17 cellular contexts compared by ENCODE assay signal in the genomic region with DNA sequence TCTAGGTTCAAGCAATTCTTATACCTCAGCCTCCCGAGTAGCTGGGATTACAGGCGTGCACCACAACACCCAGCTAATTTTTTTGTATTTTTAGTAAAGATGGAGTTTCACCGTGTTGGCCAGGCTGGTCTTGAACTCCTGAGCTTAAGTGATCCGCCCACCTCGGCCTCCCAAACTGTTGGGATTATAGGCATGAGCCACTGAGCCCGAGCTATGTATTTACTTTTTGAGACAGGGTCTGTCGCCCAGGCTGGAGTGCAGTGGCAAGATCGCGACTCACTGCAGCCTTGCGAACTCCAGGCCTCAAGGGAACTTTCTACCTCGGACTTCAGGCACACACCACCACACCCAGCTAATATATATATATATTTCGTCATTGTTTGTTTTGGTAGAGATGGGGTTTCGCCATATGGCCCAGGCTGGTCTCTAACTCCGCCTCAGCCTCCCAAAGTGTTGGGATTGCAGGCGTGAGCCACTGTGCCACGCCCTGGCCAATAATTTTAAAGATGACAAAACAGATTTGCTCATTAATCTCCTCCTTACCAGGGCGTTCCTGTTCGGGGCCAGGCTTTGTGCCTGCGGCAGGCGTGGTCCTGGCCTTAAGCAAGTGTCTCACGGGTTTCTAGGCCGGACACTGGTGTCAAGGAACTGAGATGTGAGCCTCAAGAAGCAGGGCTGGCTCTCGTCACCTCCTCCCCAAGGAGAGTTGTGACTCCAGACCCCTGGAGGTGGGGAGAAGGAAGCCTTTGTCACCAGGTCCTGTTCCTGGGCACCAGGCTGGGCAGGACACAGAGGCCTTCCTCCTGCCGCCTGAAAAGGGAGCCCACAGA. TPM values are rescaled to one million over a fixed set of nuclear protein-coding genes. Genes with fewer than 3 reads are reported as not detected.
DNase-seq lines count a peak whose midpoint lies in the region; ATAC-seq and TF ChIP-seq lines count a peak whose summit lies in the region.
"Had no signal": no experiment of that assay in that cellular context is flagged by ENCODE, and none has a peak within 500 bp of the region (broad histone marks: within the 10 kb centered on the region; RNA-seq: fewer than 3 reads in every experiment).

No MANE protein-coding gene starts in this region.

- in situ Hi-C loops in GM23248 (cut with MboI): no loop called here

- no peak overlapping the region for H3K27ac ChIP-seq in GM23248
- H3K27ac ChIP-seq: cardiac muscle cell, WERI-Rb-1 had no signal

- H3K79me2 ChIP-seq in GM23248 (ENCODE audit: insufficient read depth): peaks cover 7% of the 10 kb centered on the region

- H3K27me3 Mint-ChIP-seq in WTC11 (ENCODE audit: low read depth): peaks cover 42% of the 10 kb centered on the region

- no peaks in the 10 kb centered on the region for H3F3A ChIP-seq in GM23248 (ENCODE audit: insufficient read depth)

- ATAC-seq in WTC11 (no peak), mucosa of descending colon (peak; percentile 95)
- ATAC-seq: CD8-positive, alpha-beta T cell had no signal

- peak; percentile 24 for DNase-seq in COLO668 (lab: John Stamatoyannopoulos, UW; ENCODE audit: unreplicated experiment)
- peak; percentile 90 for DNase-seq in LoVo (ENCODE audit: low spot score)
- DNase-seq in WTC11 (ENCODE audit: low spot score): no peak
- DNase-seq in mucosa of descending colon: peak; percentile 80 to 85 (median 82)
- DNase-seq in AML-193 (lab: John Stamatoyannopoulos, UW): no peak
- no peak for DNase-seq in NCI-H146 treated with DMSO at 0.1 percent for 48 hours (lab: John Stamatoyannopoulos, UW; ENCODE audit: unreplicated experiment)
- DNase-seq in DMS153 (lab: John Stamatoyannopoulos, UW): no peak
- DNase-seq in GM23248: no peak
- DNase-seq: NCI-H1694; stimulated activated CD4-positive, alpha-beta T cell treated with anti-CD3 and anti-CD28 coated beads, Interleukin-4, amount 100 ng/mL, for 1 hour; WERI-Rb-1 had no signal

- H3K9me2 ChIP-seq in GM23248 (ENCODE audit: insufficient read depth): no peaks in the 10 kb centered on the region

- H3K9me3 Mint-ChIP-seq in WTC11: no peaks in the 10 kb centered on the region
- H3K9me3 Mint-ChIP-seq: activated T-helper 1 cell treated with anti-CD3 and anti-CD28 coated beads, Interleukin-12 subunit alpha, Interleukin-12 subunit beta, Interleukin-2, Interleukin-4 antibody, amounts not matched to agents 30 ng/mL and 10 ng/mL and 1 ng/mL, durations not matched to agents 14 hours and 24 hours and 36 hours; CD8-positive, alpha-beta T cell had no signal

- WGBS in GM23248 (ENCODE audit: low coverage in 1 of 2, low lambda C conversion rate in 2 of 2, missing lambda C conversion rate in 2 of 2), 2 experiments: 87 to 89% methylated on average over 24 of the region's 24 CpGs

- H3K4me3 ChIP-seq in mucosa of descending colon (no peak overlapping the region), GM23248 (no peak overlapping the region)
- H3K4me3 ChIP-seq: cardiac muscle cell had no signal

- no peak overlapping the region for H3K9ac ChIP-seq in GM23248

- H3K4me1 ChIP-seq in mucosa of descending colon (ENCODE audit: low read depth) (peaks cover 23% of the 10 kb centered on the region), GM23248 (ENCODE audit: insufficient read depth) (peaks cover 5% of the 10 kb centered on the region; the same call in 1 of the 2 replicates)

- H3K27ac Mint-ChIP-seq in WTC11: no peak overlapping the region
- H3K27ac Mint-ChIP-seq: activated T-helper 1 cell treated with anti-CD3 and anti-CD28 coated beads, Interleukin-12 subunit alpha, Interleukin-12 subunit beta, Interleukin-2, Interleukin-4 antibody, amounts not matched to agents 30 ng/mL and 10 ng/mL and 1 ng/mL, durations not matched to agents 14 hours and 24 hours and 36 hours; CD8-positive, alpha-beta T cell had no signal

- H3K9me3 ChIP-seq in mucosa of descending colon: no peaks in the 10 kb centered on the region
- H3K9me3 ChIP-seq in GM23248 (ENCODE audit: low read depth): no peaks in the 10 kb centered on the region

- H4K20me1 ChIP-seq in GM23248 (ENCODE audit: insufficient read depth): no peaks in the 10 kb centered on the region

- H3K36me3 Mint-ChIP-seq in WTC11: no peaks in the 10 kb centered on the region
- H3K36me3 Mint-ChIP-seq: CD8-positive, alpha-beta T cell had no signal

- no peak overlapping the region for H2AFZ ChIP-seq in GM23248

- H3K27me3 ChIP-seq in GM23248 (replicated peaks; ENCODE audit: insufficient read depth): no peaks in the 10 kb centered on the region

- H3K36me3 ChIP-seq in mucosa of descending colon (ENCODE audit: low read depth): no peaks in the 10 kb centered on the region
- H3K36me3 ChIP-seq in GM23248 (ENCODE audit: low read depth): no peaks in the 10 kb centered on the region
- H3K36me3 ChIP-seq: cardiac muscle cell, WERI-Rb-1 had no signal

- no peak overlapping the region for H3K4me3 Mint-ChIP-seq in WTC11
- H3K4me3 Mint-ChIP-seq: activated T-helper 1 cell treated with anti-CD3 and anti-CD28 coated beads, Interleukin-12 subunit alpha, Interleukin-12 subunit beta, Interleukin-2, Interleukin-4 antibody, amounts not matched to agents 30 ng/mL and 10 ng/mL and 1 ng/mL, durations not matched to agents 14 hours and 24 hours and 36 hours; CD8-positive, alpha-beta T cell had no signal

- intact Hi-C loops in mucosa of descending colon (cut with DNase I, micrococcal nuclease): no loop called here

- TF ChIP-seq CTCF in WTC11 (IDR thresholded peaks at IDR 0.05) (no peak), mucosa of descending colon (IDR thresholded peaks at IDR 0.05) (no peak)

- peaks cover 2% of the 10 kb centered on the region for H3K4me1 Mint-ChIP-seq in WTC11

- no peak overlapping the region for H3K4me2 ChIP-seq in GM23248 (ENCODE audit: unreplicated experiment)

- POLR2A ChIA-PET in WTC11 (lab: Charles Lee): no interaction called here

- CTCF ChIA-PET in WTC11 (lab: Charles Lee): interaction anchor here (1.5 to 6.5 kb wide), 4 partner anchors 11 to 69 kb away, joined by 6 to 82 read pairs (median 8); no protein-coding TSS in a partner anchor

TF ChIP-seq in WTC11, 78 proteins besides CTCF, POLR2A, EP300 and RAD21 (continues in another document):
- TF ChIP-seq, protein P1, sequence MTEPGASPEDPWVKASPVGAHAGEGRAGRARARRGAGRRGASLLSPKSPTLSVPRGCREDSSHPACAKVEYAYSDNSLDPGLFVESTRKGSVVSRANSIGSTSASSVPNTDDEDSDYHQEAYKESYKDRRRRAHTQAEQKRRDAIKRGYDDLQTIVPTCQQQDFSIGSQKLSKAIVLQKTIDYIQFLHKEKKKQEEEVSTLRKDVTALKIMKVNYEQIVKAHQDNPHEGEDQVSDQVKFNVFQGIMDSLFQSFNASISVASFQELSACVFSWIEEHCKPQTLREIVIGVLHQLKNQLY (CRISPR knock-in tag; IDR thresholded peaks at IDR 0.05): no peak
- TF ChIP-seq, protein P2, sequence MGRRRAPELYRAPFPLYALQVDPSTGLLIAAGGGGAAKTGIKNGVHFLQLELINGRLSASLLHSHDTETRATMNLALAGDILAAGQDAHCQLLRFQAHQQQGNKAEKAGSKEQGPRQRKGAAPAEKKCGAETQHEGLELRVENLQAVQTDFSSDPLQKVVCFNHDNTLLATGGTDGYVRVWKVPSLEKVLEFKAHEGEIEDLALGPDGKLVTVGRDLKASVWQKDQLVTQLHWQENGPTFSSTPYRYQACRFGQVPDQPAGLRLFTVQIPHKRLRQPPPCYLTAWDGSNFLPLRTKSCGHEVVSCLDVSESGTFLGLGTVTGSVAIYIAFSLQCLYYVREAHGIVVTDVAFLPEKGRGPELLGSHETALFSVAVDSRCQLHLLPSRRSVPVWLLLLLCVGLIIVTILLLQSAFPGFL (CRISPR knock-in tag; IDR thresholded peaks at IDR 0.05; ENCODE audit: borderline replicate concordance): no peak
- TF ChIP-seq ZNF121 (CRISPR knock-in tag; IDR thresholded peaks at IDR 0.05): no peak
- no peak for TF ChIP-seq ETV6 (CRISPR knock-in tag; IDR thresholded peaks at IDR 0.05)

RNA-seq across cellular contexts. Expression of a gene that starts 4.3 kb away (rescaled TPM):
- total RNA-seq in WTC11 (2021): 15.2 to 28.6 TPM (median 22.0 TPM) in 3 replicates
- total RNA-seq in mucosa of descending colon: 1 to 10 TPM in 1 of 3 donors, under 1 TPM in 2; 0.32 to 2.1 (median 0.60) TPM
- not detected in 2 replicates for total RNA-seq in GM23248 (2014; rRNA removed; shearing (Covaris generic))
- 2.1 and 3.0 TPM in 2 replicates for polyA plus RNA-seq in GM23248 (2016; fragmentation: Nextera tagmentation; extraction: Ambion mirVana)
- total RNA-seq: CD8-positive, alpha-beta T cell; frontal cortex; posterior vena cava; subcutaneous adipose tissue had no signal

RNA-seq across cellular contexts. Expression of a gene that starts 5.7 kb away (rescaled TPM):
- 53.9 to 66.4 TPM (median 55.5 TPM) in 3 replicates for total RNA-seq in WTC11 (2021)
- 10 to 100 TPM; 41.9 to 45.4 (median 42.4) TPM for total RNA-seq in mucosa of descending colon
- total RNA-seq in GM23248 (2014; rRNA removed; shearing (Covaris generic)): 21.2 and 23.4 TPM in 2 replicates
- 12.2 and 14.1 TPM in 2 replicates for polyA plus RNA-seq in GM23248 (2016; fragmentation: Nextera tagmentation; extraction: Ambion mirVana)

RNA-seq across cellular contexts. Expression of a gene that starts 11.4 kb away (rescaled TPM):
- 23.3 to 31.1 TPM (median 28.0 TPM) in 3 replicates for total RNA-seq in WTC11 (2021)
- 10 to 100 TPM; 54.5 to 65.4 (median 60.0) TPM for total RNA-seq in mucosa of descending colon
- total RNA-seq in GM23248 (2014; rRNA removed; shearing (Covaris generic)): 27.3 and 39.7 TPM in 2 replicates
- 29.0 and 45.1 TPM in 2 replicates for polyA plus RNA-seq in GM23248 (2016; fragmentation: Nextera tagmentation; extraction: Ambion mirVana)

RNA-seq across cellular contexts. Expression of a gene that starts 25.6 kb away (rescaled TPM):
- total RNA-seq in WTC11 (2021) (41.5 to 53.5 TPM (median 51.2 TPM) in 3 replicates), mucosa of descending colon (1 to 10 TPM; 1.3 to 7.9 (median 1.5) TPM)
- total RNA-seq in GM23248 (2014; rRNA removed; shearing (Covaris generic)): 0.22 and 0.76 TPM in 2 replicates
- 0.72 and 1.3 TPM in 2 replicates for polyA plus RNA-seq in GM23248 (2016; fragmentation: Nextera tagmentation; extraction: Ambion mirVana)
- total RNA-seq: subcutaneous adipose tissue had no signal

RNA-seq across cellular contexts. Expression of a gene that starts 31.3 kb away (rescaled TPM):
- 56.0 to 58.5 TPM (median 57.0 TPM) in 3 replicates for total RNA-seq in WTC11 (2021)
- total RNA-seq in mucosa of descending colon: 10 to 100 TPM; 42.1 to 75.5 (median 68.8) TPM
- 16.4 and 26.4 TPM in 2 replicates for total RNA-seq in GM23248 (2014; rRNA removed; shearing (Covaris generic))
- polyA plus RNA-seq in GM23248 (2016; fragmentation: Nextera tagmentation; extraction: Ambion mirVana): 31.0 and 31.6 TPM in 2 replicates

Comparison
In these comparisons a context has a peak if more than half of its experiments do, and no peak if none do; other contexts are left out.
1. DNase-seq: peak in COLO668 (single experiment), LoVo (single experiment) and mucosa of descending colon (3 of 3); none in WTC11 (single experiment), AML-193 (0 of 2), NCI-H146 treated with DMSO at 0.1 percent for 48 hours (single experiment), DMS153 (single experiment) and GM23248 (single experiment).